10 cellular contexts compared by ENCODE assay signal in genomic region chrX:152444338-152444737, GRCh38. TPM values are rescaled to one million over a fixed set of nuclear protein-coding genes. Genes with fewer than 3 reads are reported as not detected.
"Had no signal": no experiment of that assay in that cellular context is flagged by ENCODE, and none has a peak within 500 bp of the region (broad histone marks: within the 10 kb centered on the region; RNA-seq: fewer than 3 reads in every experiment).

No MANE protein-coding gene starts in this region.

- H3K27ac ChIP-seq: KMS-11 had no signal

- H2AFZ ChIP-seq: GM23338 had no signal

- H3K4me2 ChIP-seq: GM23338, KMS-11 had no signal

- H3K4me3 ChIP-seq: GM23338 had no signal

- ATAC-seq: GM23338 had no signal

- H3K9ac ChIP-seq: KMS-11 had no signal

- DNase-seq: H9, HCEC 1CT, IMR-90, Karpas-422, KBM-7 had no signal

- FAIRE-seq: H1, H54, HTR-8/SVneo had no signal

RNA-seq across cellular contexts. Expression of gene GABRA3, which starts 6.8 kb away (rescaled TPM):
- total RNA-seq: IMR-90 had no signal
- polyA plus RNA-seq: IMR-90 had no signal
